In the genomic region with DNA sequence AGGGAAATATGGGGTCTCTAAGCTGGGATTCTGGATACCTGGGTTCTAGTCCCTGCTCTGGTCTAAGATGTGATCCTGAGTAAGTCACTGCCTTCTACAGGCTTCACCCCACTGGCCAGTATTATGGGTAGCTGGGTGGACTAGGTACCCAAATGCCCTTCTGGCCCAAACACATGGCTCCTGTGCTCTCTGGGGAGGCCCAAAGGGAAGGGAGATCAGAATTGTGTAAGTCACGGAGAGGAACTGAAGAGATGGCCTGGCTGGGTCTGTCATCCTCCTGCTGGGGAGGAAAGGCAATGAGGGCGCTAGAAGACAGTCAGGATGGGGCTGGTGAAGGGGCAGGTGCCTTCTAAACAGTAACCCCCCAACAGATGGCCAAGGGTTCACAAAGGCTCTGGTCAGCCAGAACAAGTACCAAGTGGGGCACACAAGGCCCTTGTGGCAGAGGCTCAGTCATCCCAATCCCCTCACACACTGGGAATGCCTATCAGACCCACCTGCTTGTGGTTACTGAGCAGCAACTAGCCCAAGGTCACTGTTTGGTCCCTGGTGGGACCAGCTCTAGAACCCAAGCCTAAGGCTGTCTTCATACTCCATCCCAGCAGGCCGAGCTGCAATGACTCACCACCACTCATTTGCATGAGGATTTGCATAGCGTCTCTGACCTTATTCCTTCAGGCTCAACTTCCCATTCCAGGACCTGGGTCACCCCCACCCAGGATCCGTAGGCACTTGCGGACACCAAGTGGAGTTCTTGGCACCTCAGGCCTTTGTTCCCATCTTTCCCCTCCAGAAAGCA, we compare ENCODE assay signal across 2 cellular contexts.
TF ChIP-seq lines count a peak whose summit lies in the region.

No MANE protein-coding gene starts in this region.

TF ChIP-seq in SK-N-SH, 30 proteins besides CTCF, POLR2A, EP300 and RAD21 (continued from another document):
- TF ChIP-seq YY1 (IDR thresholded peaks at IDR 0.05; ENCODE audit: low read depth), result no peak
- TF ChIP-seq, protein P1, sequence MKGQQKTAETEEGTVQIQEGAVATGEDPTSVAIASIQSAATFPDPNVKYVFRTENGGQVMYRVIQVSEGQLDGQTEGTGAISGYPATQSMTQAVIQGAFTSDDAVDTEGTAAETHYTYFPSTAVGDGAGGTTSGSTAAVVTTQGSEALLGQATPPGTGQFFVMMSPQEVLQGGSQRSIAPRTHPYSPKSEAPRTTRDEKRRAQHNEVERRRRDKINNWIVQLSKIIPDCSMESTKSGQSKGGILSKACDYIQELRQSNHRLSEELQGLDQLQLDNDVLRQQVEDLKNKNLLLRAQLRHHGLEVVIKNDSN (IDR thresholded peaks at IDR 0.05; ENCODE audit: borderline replicate concordance, low read depth), result no peak
- TF ChIP-seq FOXJ3 (CRISPR knock-in tag; IDR thresholded peaks at IDR 0.05), result no peak
- no peak for TF ChIP-seq ZBTB33 (IDR thresholded peaks at IDR 0.05; ENCODE audit: borderline replicate concordance, low read depth)

TF ChIP-seq in SK-N-SH treated with all-trans-retinoic acid at 6 μM for 48 hours, 23 proteins besides CTCF, POLR2A, EP300 and RAD21 (continued from another document):
- no peak for TF ChIP-seq POU6F1 (CRISPR knock-in tag; IDR thresholded peaks at IDR 0.05; ENCODE audit: borderline replicate concordance, low read depth)
- TF ChIP-seq ARNTL (CRISPR knock-in tag; IDR thresholded peaks at IDR 0.05; ENCODE audit: borderline replicate concordance, low read depth), result no peak
- TF ChIP-seq SNAI2 (CRISPR knock-in tag; IDR thresholded peaks at IDR 0.05), result no peak
- no peak for TF ChIP-seq ZFP3 (CRISPR knock-in tag; IDR thresholded peaks at IDR 0.05)
- TF ChIP-seq TSHZ2 (CRISPR knock-in tag; IDR thresholded peaks at IDR 0.05), result no peak
